Comparison of ENCODE assay signal across 9 cellular contexts in genomic region chr7:101237206-101238067, GRCh38. TPM values are rescaled to one million over a fixed set of nuclear protein-coding genes. Genes with fewer than 3 reads are reported as not detected.
A peak's percentile ranks its signal among the peaks of the same experiment; 100 is the strongest.
DNase-seq lines count a peak whose midpoint lies in the region; ATAC-seq, FAIRE-seq and TF ChIP-seq lines count a peak whose summit lies in the region.
"Had no signal": no experiment of that assay in that cellular context is flagged by ENCODE, and none has a peak within 500 bp of the region (broad histone marks: within the 10 kb centered on the region; RNA-seq: fewer than 3 reads in every experiment).

A gene with protein sequence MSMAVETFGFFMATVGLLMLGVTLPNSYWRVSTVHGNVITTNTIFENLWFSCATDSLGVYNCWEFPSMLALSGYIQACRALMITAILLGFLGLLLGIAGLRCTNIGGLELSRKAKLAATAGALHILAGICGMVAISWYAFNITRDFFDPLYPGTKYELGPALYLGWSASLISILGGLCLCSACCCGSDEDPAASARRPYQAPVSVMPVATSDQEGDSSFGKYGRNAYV (minus strand): TSS chr7:101237802. CDS start chr7:101237581, 221 bp downstream.

- peak; percentile 94 for DNase-seq in NCI-H226
- DNase-seq in astrocyte of the spinal cord (ENCODE audit: low read depth, low spot score), result peak; percentile 15
- DNase-seq in HepG2 (ENCODE audit: low spot score), result peak; percentile 66
- DNase-seq in RKO (ENCODE audit: low spot score), result no peak
- DNase-seq in occipital lobe (lab: John Stamatoyannopoulos, UW), result no peak
- DNase-seq: activated CD8-positive, alpha-beta memory T cell treated with anti-CD3 and anti-CD28 coated beads for 24 hours had no signal

- H3K36me3 ChIP-seq in HepG2 (replicated peaks in 1 of 2; ENCODE audit: control insufficient read depth in 1 of 2, insufficient read depth in 2 of 2, low read length in 2 of 2) (peaks cover 6 to 16% of the 10 kb centered on the region in 2 experiments; a peak in 4 of 5 replicates), stomach smooth muscle (ENCODE audit: control insufficient read depth in 2 of 2, insufficient read depth in 2 of 2, low read length in 2 of 2) (peaks cover 14 to 16% of the 10 kb centered on the region in 2 donors)

- H4K20me1 ChIP-seq in HepG2 (ENCODE audit: insufficient read depth, low read length), result no peaks in the 10 kb centered on the region

- TF ChIP-seq POLR2A in HepG2 (IDR thresholded peaks at IDR 0.05; ENCODE audit: insufficient read depth in 1 of 2, low read depth in 2 of 2, low read length in 2 of 2), result peak in 1 of 2 experiments; percentile 56; a peak in 1 of 4 replicates

- H3K4me3 ChIP-seq in astrocyte of the spinal cord (ENCODE audit: low read depth, low read length) (no peak within 1 kb of the TSS), HepG2 (replicated peaks in 1 of 3; ENCODE audit: insufficient read depth in 1 of 3, low read depth in 2 of 3, low read length in 3 of 3) (peak within 1 kb of the TSS in 2 of 3 experiments; percentile 12 to 66; a peak in 1 of 6 replicates), stomach smooth muscle (ENCODE audit: low read length in 2 of 2) (peak within 1 kb of the TSS in 1 of 2 donors; percentile 54)

- FAIRE-seq in HepG2 (lab: Jason Lieb, UNC), result peak; percentile 68

- TF ChIP-seq CTCF in astrocyte of the spinal cord (IDR thresholded peaks at IDR 0.05; ENCODE audit: low read depth, low read length), result no peak
- no peak for TF ChIP-seq CTCF in HepG2 (CRISPR knock-in tag; IDR thresholded peaks at IDR 0.05)

- no TSS peak for BruUV-seq in HepG2 (replicated peaks; lab: Mats Ljungman, UMichigan)

- no peak for TF ChIP-seq RAD21 in HepG2 (CRISPR knock-in tag; IDR thresholded peaks at IDR 0.05)

- in situ Hi-C loops in astrocyte of the spinal cord (cut with HindIII; ENCODE audit: low sequenced_read_pairs) (no loop called here), HepG2 (cut with HindIII; ENCODE audit: extremely low pct_ligation_motif_present, low pct_unique_long_range_greater_than_20kb) (no loop called here)

- TF ChIP-seq EP300 in HepG2 (IDR thresholded peaks at IDR 0.05; ENCODE audit: low read depth in 2 of 2, low read length in 2 of 2) (no peak), HepG2 (CRISPR knock-in tag; IDR thresholded peaks at IDR 0.05; ENCODE audit: borderline replicate concordance) (no peak)

- H3K27me3 ChIP-seq in HepG2 (ENCODE audit: control insufficient read depth in 1 of 2, insufficient read depth in 2 of 2, low read length in 2 of 2), result no peaks in the 10 kb centered on the region
- H3K27me3 ChIP-seq in stomach smooth muscle (ENCODE audit: control insufficient read depth in 1 of 2, insufficient read depth in 2 of 2, low read length in 2 of 2), result no peaks in the 10 kb centered on the region

- H3K79me2 ChIP-seq in HepG2 (ENCODE audit: insufficient read depth, low read length), result peaks cover 2% of the 10 kb centered on the region

- peak within 1 kb of the TSS; percentile 82 for H3K4me2 ChIP-seq in HepG2 (ENCODE audit: low read depth, low read length)

- H3K9ac ChIP-seq in HepG2 (ENCODE audit: insufficient read depth, low read depth, low read length) (peak within 1 kb of the TSS; percentile 53; the same call in 1 of the 2 replicates), stomach smooth muscle (ENCODE audit: low read length in 2 of 2) (peak within 1 kb of the TSS; percentile 46 to 55)

- CTCF ChIA-PET in HepG2 (lab: Yijun Ruan, JAX; ENCODE audit: low intra/inter-chr PET ratio, low total read pairs), result no interaction called here

- WGBS in HepG2 (ENCODE audit: low lambda C conversion rate), result 53% methylated on average over 25 of the region's 31 CpGs

- ATAC-seq in HepG2 (peak; percentile 71), HG03196 (IDR thresholded peaks at IDR 0.05; ENCODE audit: unreplicated experiment) (no peak), HG03342 (IDR thresholded peaks at IDR 0.05; ENCODE audit: unreplicated experiment) (no peak)

- H2AFZ ChIP-seq in HepG2 (ENCODE audit: low read length), result no peak within 1 kb of the TSS

- H3K4me1 ChIP-seq in HepG2 (ENCODE audit: insufficient read depth, low read length) (peaks cover 49% of the 10 kb centered on the region), stomach smooth muscle (ENCODE audit: control insufficient read depth, insufficient read depth, low read length) (peaks cover 15% of the 10 kb centered on the region)

- intact Hi-C loops in HepG2 (cut with micrococcal nuclease; ENCODE audit: unreplicated experiment), result no loop called here

- H3K9me3 ChIP-seq in HepG2 (ENCODE audit: low read length), result no peaks in the 10 kb centered on the region
- H3K9me3 ChIP-seq in stomach smooth muscle (ENCODE audit: control insufficient read depth in 2 of 2, low read length in 2 of 2), result no peaks in the 10 kb centered on the region

- POLR2A ChIA-PET in HepG2 (lab: Yijun Ruan, JAX), result interaction anchor here (0.7 to 3.2 kb wide), 13 partner anchors 10 to 137 kb away, joined by 3 to 33 read pairs (median 5); partner anchors contain the start of genes MOGAT3, PLOD3 and ZNHIT1

- peak within 1 kb of the TSS; percentile 71 for H3K27ac ChIP-seq in HepG2 (ENCODE audit: extremely low read length, insufficient read depth, low read length)
- H3K27ac ChIP-seq in stomach smooth muscle (ENCODE audit: low read length), result peak within 1 kb of the TSS; percentile 53

TF ChIP-seq in HepG2, 621 proteins besides CTCF, POLR2A, EP300 and RAD21 (continues in another document):
- TF ChIP-seq ZNF296 (CRISPR knock-in tag; conservative IDR thresholded peaks at IDR 0.05) (no peak), ZBTB7B (CRISPR knock-in tag; IDR thresholded peaks at IDR 0.05) (no peak), TAF15 (IDR thresholded peaks at IDR 0.05; ENCODE audit: low read depth, low read length, poor library complexity, severe bottlenecking) (no peak), BATF2 (CRISPR knock-in tag; IDR thresholded peaks at IDR 0.05) (peak; percentile 71; the same call in 1 of the 2 replicates), YY1 (IDR thresholded peaks at IDR 0.05; ENCODE audit: insufficient read depth, insufficient replicate concordance, low read depth, low read length) (peak; percentile 28), GATAD1 (CRISPR knock-in tag; IDR thresholded peaks at IDR 0.05) (no peak), ZNF235 (CRISPR knock-in tag; IDR thresholded peaks at IDR 0.05; ENCODE audit: borderline replicate concordance) (no peak), MEIS2 (CRISPR knock-in tag; IDR thresholded peaks at IDR 0.05) (0 out of 2 replicates have a peak, but pooled peaks have one; percentile 60), SAP130 (CRISPR knock-in tag; IDR thresholded peaks at IDR 0.05; ENCODE audit: low read depth) (peak; percentile 54; the same call in 1 of the 2 replicates), AGO2 (optimal IDR thresholded peaks at IDR 0.05; ENCODE audit: low read depth, low read length) (peak; percentile 67), HNF4G (IDR thresholded peaks at IDR 0.05; ENCODE audit: borderline replicate concordance, low read depth, low read length) (peak; percentile 46; the same call in 1 of the 2 replicates), HNF4G (CRISPR knock-in tag; IDR thresholded peaks at IDR 0.05; ENCODE audit: borderline replicate concordance, low read depth) (no peak)
- TF ChIP-seq, protein P1, sequence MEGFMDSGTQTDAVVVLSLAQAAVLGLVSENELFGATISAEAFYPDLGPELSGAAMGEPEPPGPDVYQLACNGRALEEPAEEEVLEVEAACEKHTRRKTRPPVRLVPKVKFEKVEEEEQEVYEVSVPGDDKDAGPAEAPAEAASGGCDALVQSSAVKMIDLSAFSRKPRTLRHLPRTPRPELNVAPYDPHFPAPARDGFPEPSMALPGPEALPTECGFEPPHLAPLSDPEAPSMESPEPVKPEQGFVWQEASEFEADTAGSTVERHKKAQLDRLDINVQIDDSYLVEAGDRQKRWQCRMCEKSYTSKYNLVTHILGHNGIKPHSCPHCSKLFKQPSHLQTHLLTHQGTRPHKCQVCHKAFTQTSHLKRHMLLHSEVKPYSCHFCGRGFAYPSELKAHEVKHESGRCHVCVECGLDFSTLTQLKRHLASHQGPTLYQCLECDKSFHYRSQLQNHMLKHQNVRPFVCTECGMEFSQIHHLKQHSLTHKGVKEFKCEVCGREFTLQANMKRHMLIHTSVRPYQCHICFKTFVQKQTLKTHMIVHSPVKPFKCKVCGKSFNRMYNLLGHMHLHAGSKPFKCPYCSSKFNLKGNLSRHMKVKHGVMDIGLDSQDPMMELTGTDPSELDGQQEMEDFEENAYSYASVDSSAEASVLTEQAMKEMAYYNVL (CRISPR knock-in tag; IDR thresholded peaks at IDR 0.05; ENCODE audit: borderline replicate concordance), result peak; percentile 37; the same call in 1 of the 2 replicates

RNA-seq across cellular contexts. Expression of the gene that starts here (rescaled TPM):
- total RNA-seq in HepG2 (2016; rRNA removed; fragmentation: Illumina TruSeq; extraction: Trizol) (2.2 and 7.1 TPM in 2 replicates), occipital lobe (6.4 TPM)
- 1.6 and 1.9 TPM in 2 replicates for total RNA-seq in HepG2 (2016; cell fraction: cytosol; rRNA removed; fragmentation: Illumina TruSeq; extraction: Trizol; ENCODE audit: low read depth)
- 1.7 and 7.0 TPM in 2 replicates for total RNA-seq in HepG2 (2016; cell fraction: insoluble cytoplasmic fraction; rRNA removed; fragmentation: Illumina TruSeq; extraction: Trizol)
- 2.3 and 3.3 TPM in 2 replicates for total RNA-seq in HepG2 (2016; cell fraction: membrane; rRNA removed; fragmentation: Illumina TruSeq; extraction: Trizol)
- total RNA-seq in HepG2 (2016; cell fraction: nucleus; rRNA removed; fragmentation: Illumina TruSeq; extraction: Trizol), result 8.2 and 12.3 TPM in 2 replicates
- 17.8 and 20.6 TPM in 2 replicates for polyA plus RNA-seq in HepG2 (2011; rRNA removed)
- polyA plus RNA-seq in HepG2 (2011; cell fraction: cytosol; rRNA removed), result 5.9 and 8.1 TPM in 2 replicates
- polyA plus RNA-seq in HepG2 (2011; cell fraction: nucleus; rRNA removed), result 79.5 and 89.0 TPM in 2 replicates
- polyA plus RNA-seq in HepG2 (2012), result 7.2 and 11.3 TPM in 2 replicates
- 1.8 and 1.9 TPM in 2 replicates for polyA plus RNA-seq in HepG2 (2016; cell fraction: cytosol; fragmentation: Illumina TruSeq; extraction: Trizol; ENCODE audit: low read depth)
- 2.5 and 3.3 TPM in 2 replicates for polyA plus RNA-seq in HepG2 (2016; cell fraction: insoluble cytoplasmic fraction; fragmentation: Illumina TruSeq; extraction: Trizol; ENCODE audit: low read depth)
- 2.7 and 4.4 TPM in 2 replicates for polyA plus RNA-seq in HepG2 (2016; cell fraction: membrane; fragmentation: Illumina TruSeq; extraction: Trizol; ENCODE audit: low read depth)
- 36.5 and 40.0 TPM in 2 replicates for polyA plus RNA-seq in HepG2 (2016; cell fraction: nucleus; fragmentation: Illumina TruSeq; extraction: Trizol; ENCODE audit: insufficient read depth, low read depth)
- 15.5 and 16.2 TPM in 2 replicates for polyA minus RNA-seq in HepG2 (2011; rRNA and poly(A)+ RNA removed; ENCODE audit: low replicate concordance)
- 2.0 and 3.3 TPM in 2 replicates for polyA minus RNA-seq in HepG2 (2011; cell fraction: cytosol; rRNA and poly(A)+ RNA removed)
- polyA minus RNA-seq in HepG2 (2011; cell fraction: nucleus; rRNA and poly(A)+ RNA removed), result 18.2 TPM in 2 replicates

Comparison
In these comparisons a context has a peak if more than half of its experiments do, and no peak if none do; other contexts are left out.
1. DNase-seq: peak in NCI-H226 (single experiment), astrocyte of the spinal cord (single experiment) and HepG2 (single experiment); none in RKO (single experiment) and occipital lobe (single experiment).